ENCODE assay signal across 8 cellular contexts in genomic region chr11:2927851-2928604, GRCh38. TPM values are rescaled to one million over a fixed set of nuclear protein-coding genes. Genes with fewer than 3 reads are reported as not detected.
DNase-seq lines count a peak whose midpoint lies in the region; ATAC-seq, FAIRE-seq and TF ChIP-seq lines count a peak whose summit lies in the region.

No MANE protein-coding gene starts in this region.

- TF ChIP-seq POLR2A in NB4 (IDR thresholded peaks at IDR 0.05; ENCODE audit: extremely low read depth, insufficient read length), result no peak

- no peak for DNase-seq in CD4-positive, alpha-beta T cell
- DNase-seq in NB4 (ENCODE audit: low read depth) (peak; percentile 68), urothelium cell line (ENCODE audit: low spot score) (no peak), HEK293T (ENCODE audit: extremely low spot score) (no peak), OCI-M1 (lab: John Stamatoyannopoulos, UW) (no peak), GM19238 (ENCODE audit: insufficient read length, low spot score) (no peak)
- DNase-seq in effector memory CD4-positive, alpha-beta T cell, result no peak

- H3K9ac ChIP-seq in mucosa of rectum (ENCODE audit: low read depth in 1 of 2, low read length in 2 of 2), result peak overlapping the region; percentile 65 to 87

- intact Hi-C loops in CD4-positive, alpha-beta T cell (cut with DNase I, micrococcal nuclease), result no loop called here

- peaks cover 30% of the 10 kb centered on the region for H3K4me1 ChIP-seq in effector memory CD4-positive, alpha-beta T cell (ENCODE audit: control insufficient read depth, insufficient read depth, low read length, poor library complexity, severe bottlenecking)
- peaks cover 36 to 48% of the 10 kb centered on the region in 2 donors for H3K4me1 ChIP-seq in mucosa of rectum (ENCODE audit: control insufficient read depth in 2 of 2, insufficient read depth in 2 of 2, low read length in 2 of 2)

- no peak for TF ChIP-seq CTCF in CD4-positive, alpha-beta T cell (IDR thresholded peaks at IDR 0.05)
- TF ChIP-seq CTCF in NB4 (IDR thresholded peaks at IDR 0.05; ENCODE audit: low read depth, low read length), result no peak

- H3K4me3 ChIP-seq in NB4 (ENCODE audit: low read depth, low read length) (no peak overlapping the region), mucosa of rectum (ENCODE audit: low read length in 2 of 2) (peak overlapping the region; percentile 70 to 73)
- H3K4me3 ChIP-seq in effector memory CD4-positive, alpha-beta T cell (ENCODE audit: insufficient read depth, low read depth, low read length, poor library complexity, severe bottlenecking), result peak overlapping the region; percentile 67

- peaks cover 24% of the 10 kb centered on the region for H3K4me1 Mint-ChIP-seq in CD4-positive, alpha-beta T cell (ENCODE audit: low read depth)

- CTCF ChIA-PET in CD4-positive, alpha-beta T cell (lab: Charles Lee), result interaction anchor here (2.1 to 2.4 kb wide), 2 partner anchors 35 to 396 kb away, joined by 9 to 17 read pairs; no protein-coding TSS in a partner anchor
- CTCF ChIA-PET in HEK293T (lab: Yijun Ruan, JAX), result no interaction called here

- no peak for FAIRE-seq in urothelium cell line (lab: Jason Lieb, UNC)

- no peak overlapping the region for H3K27ac Mint-ChIP-seq in CD4-positive, alpha-beta T cell

- peaks cover 30% of the 10 kb centered on the region for H3K27me3 Mint-ChIP-seq in CD4-positive, alpha-beta T cell

- H3K4me3 Mint-ChIP-seq in CD4-positive, alpha-beta T cell, result peak overlapping the region; percentile 72

- H3K36me3 Mint-ChIP-seq in CD4-positive, alpha-beta T cell (ENCODE audit: low read depth), result no peaks in the 10 kb centered on the region

- H3K27me3 ChIP-seq in CD4-positive, alpha-beta T cell (ENCODE audit: control insufficient read depth, insufficient read depth, low read length), result peaks cover 21% of the 10 kb centered on the region
- H3K27me3 ChIP-seq in effector memory CD4-positive, alpha-beta T cell (replicated peaks; ENCODE audit: control insufficient read depth, insufficient read depth, low read length, poor library complexity, severe bottlenecking), result no peaks in the 10 kb centered on the region
- peaks cover 0 to 2% of the 10 kb centered on the region in 2 donors for H3K27me3 ChIP-seq in mucosa of rectum (ENCODE audit: control insufficient read depth in 2 of 2, insufficient read depth in 2 of 2, low read length in 2 of 2)

- no peaks in the 10 kb centered on the region for H3K9me3 ChIP-seq in CD4-positive, alpha-beta T cell (ENCODE audit: control insufficient read depth, low read length)
- no peaks in the 10 kb centered on the region for H3K9me3 ChIP-seq in effector memory CD4-positive, alpha-beta T cell (ENCODE audit: control insufficient read depth, low read length)
- H3K9me3 ChIP-seq in mucosa of rectum (ENCODE audit: control insufficient read depth in 2 of 2, low read length in 2 of 2), result no peaks in the 10 kb centered on the region

- no peak overlapping the region for H3K27ac ChIP-seq in CD4-positive, alpha-beta T cell (ENCODE audit: low read depth, low read length)
- H3K27ac ChIP-seq in effector memory CD4-positive, alpha-beta T cell (ENCODE audit: insufficient read depth, low read length, poor library complexity, severe bottlenecking), result no peak overlapping the region
- H3K27ac ChIP-seq in mucosa of rectum (ENCODE audit: low read depth in 2 of 2, low read length in 2 of 2), result peak overlapping the region; percentile 90 to 96

- ATAC-seq in CD4-positive, alpha-beta T cell (ENCODE audit: poor library complexity), result no peak

- POLR2A ChIA-PET in CD4-positive, alpha-beta T cell (lab: Charles Lee), result interaction anchor here (0.6 to 2.4 kb wide), 3 partner anchors 18 to 129 kb away, joined by 3 to 11 read pairs (median 7); partner anchors contain the start of gene CARS1
- POLR2A ChIA-PET in HEK293T (lab: Yijun Ruan, JAX), result interaction anchor here (0.9 to 1.4 kb wide), 2 partner anchors 8 to 130 kb away, joined by 3 to 6 read pairs; no protein-coding TSS in a partner anchor

- no peaks in the 10 kb centered on the region for H3K36me3 ChIP-seq in effector memory CD4-positive, alpha-beta T cell (ENCODE audit: control insufficient read depth, insufficient read depth, low read length)
- H3K36me3 ChIP-seq in mucosa of rectum (ENCODE audit: control insufficient read depth in 2 of 2, insufficient read depth in 2 of 2, low read length in 2 of 2), result no peaks in the 10 kb centered on the region

- no peaks in the 10 kb centered on the region for H3K9me3 Mint-ChIP-seq in CD4-positive, alpha-beta T cell

TF ChIP-seq in HEK293T, 16 proteins besides CTCF, POLR2A, EP300 and RAD21:
- no peak for TF ChIP-seq NFRKB (IDR thresholded peaks at IDR 0.05)
- no peak for TF ChIP-seq SUZ12 (IDR thresholded peaks at IDR 0.05)
- no peak for TF ChIP-seq L3MBTL2 (conservative IDR thresholded peaks at IDR 0.05)
- no peak for TF ChIP-seq ZNF384 (IDR thresholded peaks at IDR 0.05)
- no peak for TF ChIP-seq FOXM1 (IDR thresholded peaks at IDR 0.05; ENCODE audit: borderline replicate concordance)
- TF ChIP-seq CTBP1 (IDR thresholded peaks at IDR 0.05; ENCODE audit: borderline replicate concordance), result no peak
- TF ChIP-seq LEF1 (IDR thresholded peaks at IDR 0.05; ENCODE audit: borderline replicate concordance), result no peak
- no peak for TF ChIP-seq FOXA1 (IDR thresholded peaks at IDR 0.05)
- no peak for TF ChIP-seq FOXK2 (IDR thresholded peaks at IDR 0.05)
- TF ChIP-seq, protein P1, sequence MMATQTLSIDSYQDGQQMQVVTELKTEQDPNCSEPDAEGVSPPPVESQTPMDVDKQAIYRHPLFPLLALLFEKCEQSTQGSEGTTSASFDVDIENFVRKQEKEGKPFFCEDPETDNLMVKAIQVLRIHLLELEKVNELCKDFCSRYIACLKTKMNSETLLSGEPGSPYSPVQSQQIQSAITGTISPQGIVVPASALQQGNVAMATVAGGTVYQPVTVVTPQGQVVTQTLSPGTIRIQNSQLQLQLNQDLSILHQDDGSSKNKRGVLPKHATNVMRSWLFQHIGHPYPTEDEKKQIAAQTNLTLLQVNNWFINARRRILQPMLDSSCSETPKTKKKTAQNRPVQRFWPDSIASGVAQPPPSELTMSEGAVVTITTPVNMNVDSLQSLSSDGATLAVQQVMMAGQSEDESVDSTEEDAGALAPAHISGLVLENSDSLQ (IDR thresholded peaks at IDR 0.05), result no peak
- TF ChIP-seq SP1 (IDR thresholded peaks at IDR 0.05), result no peak
- no peak for TF ChIP-seq ELF4 (IDR thresholded peaks at IDR 0.05)
- TF ChIP-seq BHLHE40 (IDR thresholded peaks at IDR 0.05; ENCODE audit: borderline replicate concordance), result no peak
- no peak for TF ChIP-seq TARDBP (IDR thresholded peaks at IDR 0.05)
- no peak for TF ChIP-seq HDGF (IDR thresholded peaks at IDR 0.05; ENCODE audit: borderline replicate concordance)
- TF ChIP-seq ARNT (IDR thresholded peaks at IDR 0.05), result no peak

RNA-seq across cellular contexts. Expression of gene PHLDA2, which starts 1.2 kb away (rescaled TPM):
- total RNA-seq in CD4-positive, alpha-beta T cell, result 1 to 10 TPM; 1.1 to 1.3 TPM

RNA-seq across cellular contexts. Expression of gene CDKN1C, which starts 42.5 kb away (rescaled TPM):
- total RNA-seq in CD4-positive, alpha-beta T cell, result 1 to 10 TPM; 1.9 to 2.5 TPM

Comparison
In these comparisons a context has a peak if more than half of its experiments do, and no peak if none do; other contexts are left out.
1. H3K27ac ChIP-seq: peak in mucosa of rectum (2 of 2); none in CD4-positive, alpha-beta T cell (single experiment) and effector memory CD4-positive, alpha-beta T cell (single experiment).